Comparison of ENCODE assay signal across 12 cellular contexts in the genomic region with DNA sequence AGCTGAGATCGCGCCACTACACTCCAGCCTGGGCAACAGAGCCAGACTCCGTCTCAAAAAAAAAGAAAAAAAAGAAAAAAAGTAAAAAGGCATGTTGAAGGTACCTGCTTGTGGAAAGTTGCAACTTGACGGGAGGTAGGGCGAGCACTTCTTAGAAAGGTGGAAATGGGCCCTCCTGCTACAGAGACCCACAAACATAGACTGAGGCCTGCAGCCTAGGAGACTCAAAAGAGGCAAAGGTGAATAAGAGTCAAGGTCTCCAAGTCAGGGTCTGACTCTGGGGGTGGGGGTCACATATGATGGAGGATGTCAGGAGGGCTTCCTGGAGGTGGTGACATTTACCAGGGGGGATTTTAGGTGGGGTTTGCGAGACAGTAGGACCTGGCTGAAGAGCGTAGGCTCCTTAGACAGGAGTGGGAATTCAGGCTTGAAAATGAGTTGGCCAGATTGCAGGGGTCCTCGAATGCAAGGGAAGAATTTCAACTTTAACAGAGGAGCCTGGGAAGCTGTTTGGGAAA.
A peak's percentile ranks its signal among the peaks of the same experiment; 100 is the strongest.
DNase-seq lines count a peak whose midpoint lies in the region; ATAC-seq lines count a peak whose summit lies in the region.
"Had no signal": no experiment of that assay in that cellular context is flagged by ENCODE, and none has a peak within 500 bp of the region (broad histone marks: within the 10 kb centered on the region; RNA-seq: fewer than 3 reads in every experiment).

No MANE protein-coding gene starts in this region.

- peaks cover 30% of the 10 kb centered on the region for H3K79me1 ChIP-seq in mesenchymal stem cell (replicated peaks; ENCODE audit: low read length, poor library complexity, severe bottlenecking)

- DNase-seq in activated naive CD4-positive, alpha-beta T cell treated with anti-CD3 and anti-CD28 coated beads, Interleukin-2, amount 10 ng/mL, durations not matched to agents 7 days and 5 days: no peak
- no peak for DNase-seq in activated naive CD4-positive, alpha-beta T cell (lab: John Stamatoyannopoulos, UW)
- DNase-seq in activated T-cell treated with anti-CD3 and anti-CD28 coated beads, Interleukin-2, amount 50 U/mL, for 72 hours: no peak
- DNase-seq in mesenchymal stem cell (no peak), NCI-H2171 (lab: John Stamatoyannopoulos, UW) (no peak), DMS53 (lab: John Stamatoyannopoulos, UW) (no peak)
- DNase-seq: AML-193; NCI-H526 treated with DMSO at 0.1 percent for 48 hours; stimulated activated naive CD4-positive, alpha-beta T cell treated with Interleukin-2 at 50 U/mL for 16 hours had no signal

- peak overlapping the region; percentile 85 for H3K4me3 Mint-ChIP-seq in activated naive CD4-positive, alpha-beta T cell treated with anti-CD3 and anti-CD28 coated beads, Interleukin-2, amount 10 ng/mL, durations not matched to agents 7 days and 5 days
- peak overlapping the region; percentile 72 to 90 for H3K4me3 Mint-ChIP-seq in activated T-cell treated with anti-CD3 and anti-CD28 coated beads, Interleukin-2, amount 50 U/mL, for 72 hours

- H3K4me1 ChIP-seq in mesenchymal stem cell (ENCODE audit: control insufficient read depth, insufficient read depth, low read depth, low read length) (peaks cover 52% of the 10 kb centered on the region), thymus (ENCODE audit: control insufficient read depth, insufficient read depth, low read length) (peaks cover 81% of the 10 kb centered on the region)

- no peak overlapping the region for H2BK120ac ChIP-seq in mesenchymal stem cell (ENCODE audit: low read depth, low read length)

- H3K4me2 ChIP-seq in mesenchymal stem cell (ENCODE audit: low read length, poor library complexity, severe bottlenecking): no peak overlapping the region

- H3K27ac Mint-ChIP-seq in activated naive CD4-positive, alpha-beta T cell treated with anti-CD3 and anti-CD28 coated beads, Interleukin-2, amount 10 ng/mL, durations not matched to agents 7 days and 5 days: peak overlapping the region; percentile 98
- peak overlapping the region; percentile 93 for H3K27ac Mint-ChIP-seq in activated T-cell treated with anti-CD3 and anti-CD28 coated beads, Interleukin-2, amount 50 U/mL, for 72 hours

- no peak overlapping the region for H3K23ac ChIP-seq in mesenchymal stem cell (ENCODE audit: low read length in 2 of 2)

- H3K4me3 ChIP-seq in mesenchymal stem cell (ENCODE audit: insufficient read depth in 1 of 2, low read depth in 1 of 2, low read length in 2 of 2) (no peak overlapping the region), thymus (ENCODE audit: low read length) (no peak overlapping the region)
- H3K4me3 ChIP-seq: MG63 had no signal

- peak overlapping the region; percentile 35 to 84 for H3K18ac ChIP-seq in mesenchymal stem cell (ENCODE audit: low read depth in 1 of 2, low read length in 2 of 2)

- peaks cover 100% of the 10 kb centered on the region for H3K4me1 Mint-ChIP-seq in activated naive CD4-positive, alpha-beta T cell treated with anti-CD3 and anti-CD28 coated beads, Interleukin-2, amount 10 ng/mL, durations not matched to agents 7 days and 5 days
- peaks cover 99% of the 10 kb centered on the region for H3K4me1 Mint-ChIP-seq in activated T-cell treated with anti-CD3 and anti-CD28 coated beads, Interleukin-2, amount 50 U/mL, for 72 hours (ENCODE audit: low read depth)

- H3K9me3 ChIP-seq in mesenchymal stem cell (ENCODE audit: control insufficient read depth, low read length) (no peaks in the 10 kb centered on the region), thymus (ENCODE audit: control insufficient read depth) (no peaks in the 10 kb centered on the region)
- H3K9me3 ChIP-seq: MG63 had no signal

- H2AK5ac ChIP-seq in mesenchymal stem cell (ENCODE audit: low read length, severe bottlenecking): no peak overlapping the region

- CTCF ChIA-PET in activated naive CD4-positive, alpha-beta T cell treated with anti-CD3 and anti-CD28 coated beads, Interleukin-2, amount 10 ng/mL, durations not matched to agents 7 days and 5 days (lab: Charles Lee): interaction anchor here (0.6 to 2.2 kb wide), 5 partner anchors 13 to 112 kb away, joined by 3 to 9 read pairs (median 5); no protein-coding TSS in a partner anchor

- no peak overlapping the region for H2BK15ac ChIP-seq in mesenchymal stem cell (ENCODE audit: low read depth, poor library complexity, severe bottlenecking)

- H3K27me3 ChIP-seq in mesenchymal stem cell (ENCODE audit: control insufficient read depth in 1 of 2, insufficient read depth in 1 of 2, low read length in 2 of 2) (no peaks in the 10 kb centered on the region), thymus (ENCODE audit: control insufficient read depth, insufficient read depth) (no peaks in the 10 kb centered on the region)
- H3K27me3 ChIP-seq: MG63 had no signal

- H2AFZ ChIP-seq in mesenchymal stem cell (ENCODE audit: low read depth, low read length): no peak overlapping the region

- peak overlapping the region in 1 of 2 experiments; percentile 63 for H2BK12ac ChIP-seq in mesenchymal stem cell (ENCODE audit: low read length in 2 of 2)

- no peaks in the 10 kb centered on the region for H3K9me3 Mint-ChIP-seq in activated naive CD4-positive, alpha-beta T cell treated with anti-CD3 and anti-CD28 coated beads, Interleukin-2, amount 10 ng/mL, durations not matched to agents 7 days and 5 days
- H3K9me3 Mint-ChIP-seq in activated T-cell treated with anti-CD3 and anti-CD28 coated beads, Interleukin-2, amount 50 U/mL, for 72 hours: no peaks in the 10 kb centered on the region

- peak overlapping the region in 1 of 2 experiments; percentile 42 for H3K4ac ChIP-seq in mesenchymal stem cell (ENCODE audit: low read depth in 1 of 2, low read length in 2 of 2)

- no peak overlapping the region for H4K91ac ChIP-seq in mesenchymal stem cell (ENCODE audit: low read length)

- ATAC-seq in activated T-cell treated with anti-CD3 and anti-CD28 coated beads, Interleukin-2, amount 50 U/mL, for 72 hours (replicated peaks in 1 of 2): no peak
- ATAC-seq in HG02588 (IDR thresholded peaks at IDR 0.05; ENCODE audit: unreplicated experiment): no peak

- no peaks in the 10 kb centered on the region for H3K27me3 Mint-ChIP-seq in activated naive CD4-positive, alpha-beta T cell treated with anti-CD3 and anti-CD28 coated beads, Interleukin-2, amount 10 ng/mL, durations not matched to agents 7 days and 5 days
- no peaks in the 10 kb centered on the region for H3K27me3 Mint-ChIP-seq in activated T-cell treated with anti-CD3 and anti-CD28 coated beads, Interleukin-2, amount 50 U/mL, for 72 hours (ENCODE audit: low read depth)

- WGBS in mesenchymal stem cell: 94% methylated on average over 8 of the region's 8 CpGs
- 77% methylated on average over 8 of the region's 8 CpGs for WGBS in thymus

- peak overlapping the region; percentile 7 for H4K8ac ChIP-seq in mesenchymal stem cell (ENCODE audit: low read length)

- peaks cover 8 to 33% of the 10 kb centered on the region in 2 experiments for H3K36me3 ChIP-seq in mesenchymal stem cell (ENCODE audit: control insufficient read depth in 1 of 2, insufficient read depth in 2 of 2, low read depth in 1 of 2, low read length in 2 of 2)
- peaks cover 4% of the 10 kb centered on the region for H3K36me3 ChIP-seq in thymus (ENCODE audit: control insufficient read depth, insufficient read depth)

- H3K9ac ChIP-seq in mesenchymal stem cell (ENCODE audit: low read length): peak overlapping the region; percentile 66

- no peak overlapping the region for H3K14ac ChIP-seq in mesenchymal stem cell (ENCODE audit: low read length in 2 of 2)

- H2BK5ac ChIP-seq in mesenchymal stem cell (ENCODE audit: low read depth, low read length, poor library complexity, severe bottlenecking): no peak overlapping the region

- peaks cover 36% of the 10 kb centered on the region for H3K36me3 Mint-ChIP-seq in activated naive CD4-positive, alpha-beta T cell treated with anti-CD3 and anti-CD28 coated beads, Interleukin-2, amount 10 ng/mL, durations not matched to agents 7 days and 5 days
- peaks cover 1 to 5% of the 10 kb centered on the region in 2 donors for H3K36me3 Mint-ChIP-seq in activated T-cell treated with anti-CD3 and anti-CD28 coated beads, Interleukin-2, amount 50 U/mL, for 72 hours (ENCODE audit: insufficient read depth in 2 of 2)

- no peak overlapping the region for H3K27ac ChIP-seq in mesenchymal stem cell (ENCODE audit: low read length, poor library complexity, severe bottlenecking)
- peak overlapping the region; percentile 99 for H3K27ac ChIP-seq in thymus (ENCODE audit: low read depth)
